Comparison of ENCODE assay signal across 12 cellular contexts in genomic region chr10:10797467-10797866, GRCh38.
DNase-seq lines count a peak whose midpoint lies in the region; ATAC-seq and TF ChIP-seq lines count a peak whose summit lies in the region.
"Had no signal": no experiment of that assay in that cellular context is flagged by ENCODE, and none has a peak within 500 bp of the region (broad histone marks: within the 10 kb centered on the region; RNA-seq: fewer than 3 reads in every experiment).

No MANE protein-coding gene starts in this region.

- H3K4me1 ChIP-seq in osteoblast (ENCODE audit: insufficient read depth, low read length) (peaks cover 33% of the 10 kb centered on the region), upper lobe of left lung (peaks cover 6 to 22% (median 8%) of the 10 kb centered on the region in 4 donors)

- WGBS in upper lobe of left lung, 2 donors, result 41 to 44% methylated on average over 8 of the region's 8 CpGs

- H3K4me1 Mint-ChIP-seq in brain, result peaks cover 56% of the 10 kb centered on the region
- H3K4me1 Mint-ChIP-seq: CD4-positive, alpha-beta memory T cell had no signal

- intact Hi-C loops in Right ventricle myocardium superior (cut with DNase I), result no loop called here

- peak overlapping the region; percentile 73 for H3K4me2 ChIP-seq in osteoblast (ENCODE audit: insufficient read depth, low read length)

- no peaks in the 10 kb centered on the region for H3K36me3 Mint-ChIP-seq in brain
- H3K36me3 Mint-ChIP-seq: CD4-positive, alpha-beta memory T cell had no signal

- peak overlapping the region; percentile 78 to 94 (median 88) for H3K27ac Mint-ChIP-seq in brain
- H3K27ac Mint-ChIP-seq: CD4-positive, alpha-beta memory T cell had no signal

- no peak overlapping the region for H3K4me3 ChIP-seq in osteoblast (ENCODE audit: insufficient read depth, low read length)
- H3K4me3 ChIP-seq in upper lobe of left lung, result peak overlapping the region in 3 of 4 donors; percentile 9 to 35 (median 26)

- H3K27me3 ChIP-seq in osteoblast (ENCODE audit: insufficient read depth, low read length), result no peaks in the 10 kb centered on the region
- H3K27me3 ChIP-seq in upper lobe of left lung, result no peaks in the 10 kb centered on the region

- H3K9me3 ChIP-seq in osteoblast (ENCODE audit: low read depth, low read length), result no peaks in the 10 kb centered on the region
- H3K9me3 ChIP-seq in upper lobe of left lung, result no peaks in the 10 kb centered on the region

- no peak for TF ChIP-seq CTCF in brain (conservative IDR thresholded peaks at IDR 0.05)
- no peak for TF ChIP-seq CTCF in osteoblast (IDR thresholded peaks at IDR 0.05; ENCODE audit: extremely low read depth, low read depth, low read length)
- no peak for TF ChIP-seq CTCF in upper lobe of left lung (IDR thresholded peaks at IDR 0.05)

- TF ChIP-seq EP300 in upper lobe of left lung (IDR thresholded peaks at IDR 0.05), result no peak

- DNase-seq in Right ventricle myocardium superior (no peak), osteoblast (ENCODE audit: insufficient read length, low spot score, missing footprints) (peak; percentile 38), upper lobe of left lung (no peak), NCI-H526 treated with DMSO at 0.1 percent for 48 hours (lab: John Stamatoyannopoulos, UW) (no peak), NCI-H2196 (lab: John Stamatoyannopoulos, UW; ENCODE audit: unreplicated experiment) (no peak)
- DNase-seq in stimulated activated naive CD4-positive, alpha-beta T cell (lab: John Stamatoyannopoulos, UW), result no peak
- DNase-seq: CD4-positive, alpha-beta memory T cell; cerebellar nuclear complex; NCI-H1417 had no signal

- peak overlapping the region; percentile 73 for H3K27ac ChIP-seq in osteoblast (ENCODE audit: low read depth, low read length)
- H3K27ac ChIP-seq in upper lobe of left lung, result peak overlapping the region; percentile 81 to 91 (median 86)

- H3K79me2 ChIP-seq in osteoblast (ENCODE audit: insufficient read depth, low read length), result no peaks in the 10 kb centered on the region

- H2AFZ ChIP-seq in osteoblast (ENCODE audit: low read length), result peak overlapping the region; percentile 64

- H3K9me3 Mint-ChIP-seq in brain, result peaks cover 0 to 13% (median 7%) of the 10 kb centered on the region in 5 experiments

- H4K20me1 ChIP-seq in osteoblast (ENCODE audit: insufficient read depth, low read length), result no peaks in the 10 kb centered on the region

- peak; percentile 49 for ATAC-seq in Right ventricle myocardium superior (ENCODE audit: poor library complexity)
- ATAC-seq in upper lobe of left lung (ENCODE audit: low FRiP score in 2 of 2), result peak in 1 of 2 donors; percentile 40
- no peak for ATAC-seq in HG02610 (IDR thresholded peaks at IDR 0.05; ENCODE audit: unreplicated experiment)
- ATAC-seq: HCT116 had no signal

- no peaks in the 10 kb centered on the region for H3K27me3 Mint-ChIP-seq in brain

- H3K36me3 ChIP-seq in osteoblast (ENCODE audit: insufficient read depth, low read length) (no peaks in the 10 kb centered on the region), upper lobe of left lung (no peaks in the 10 kb centered on the region)

- no peak for TF ChIP-seq POLR2A in upper lobe of left lung (IDR thresholded peaks at IDR 0.05)

- peak overlapping the region; percentile 29 to 77 (median 69) for H3K4me3 Mint-ChIP-seq in brain
- H3K4me3 Mint-ChIP-seq: CD4-positive, alpha-beta memory T cell had no signal
